In genomic region chr19:11673608-11674041, GRCh38 we compare ENCODE assay signal across 7 cellular contexts.
A peak's percentile ranks its signal among the peaks of the same experiment; 100 is the strongest.
DNase-seq lines count a peak whose midpoint lies in the region; ATAC-seq and TF ChIP-seq lines count a peak whose summit lies in the region.

No MANE protein-coding gene starts in this region.

- peak; percentile 72 for ATAC-seq in lung (ENCODE audit: insufficient read depth, low FRiP score)
- no peak for ATAC-seq in HG03521 (IDR thresholded peaks at IDR 0.05; ENCODE audit: unreplicated experiment)

- TF ChIP-seq CTCF in GM12873 (IDR thresholded peaks at IDR 0.05; ENCODE audit: insufficient read depth, low read depth, low read length, missing control alignments) (peak; percentile 66), endodermal cell (conservative IDR thresholded peaks at IDR 0.05) (peak; percentile 95), lung (IDR thresholded peaks at IDR 0.05; ENCODE audit: control extremely low read depth, extremely low read depth) (peak; percentile 49)

- H3K36me3 ChIP-seq in NT2/D1 (ENCODE audit: insufficient read depth, insufficient read length, low read length), result peaks cover 7% of the 10 kb centered on the region
- H3K36me3 ChIP-seq in endodermal cell (ENCODE audit: control insufficient read depth, insufficient read depth, low read length), result peaks cover 10% of the 10 kb centered on the region
- H3K36me3 ChIP-seq in lung (ENCODE audit: control insufficient read depth in 2 of 2, insufficient read depth in 2 of 2, low read length in 2 of 2), result no peaks in the 10 kb centered on the region
- H3K36me3 ChIP-seq in stomach smooth muscle (ENCODE audit: control insufficient read depth in 2 of 2, insufficient read depth in 2 of 2, low read length in 2 of 2), result no peaks in the 10 kb centered on the region

- DNase-seq in NT2/D1 (ENCODE audit: low read depth, low spot score), result peak; percentile 73
- DNase-seq in endodermal cell, result peak; percentile 93
- DNase-seq in lung (ENCODE audit: low spot score), result peak; percentile 69
- no peak for DNase-seq in GDM1 (lab: John Stamatoyannopoulos, UW)

- H3K4me3 ChIP-seq in NT2/D1 (ENCODE audit: insufficient read length, low read depth) (peak overlapping the region; percentile 52), endodermal cell (ENCODE audit: low read length) (peak overlapping the region; percentile 58), lung (peak overlapping the region; percentile 56), stomach smooth muscle (ENCODE audit: low read length in 2 of 2) (peak overlapping the region; percentile 75 to 78)

- peak overlapping the region; percentile 67 for H3K4me3 Mint-ChIP-seq in endodermal cell

- H3K4me1 Mint-ChIP-seq in endodermal cell, result no peaks in the 10 kb centered on the region

- peaks cover 19% of the 10 kb centered on the region for H3K36me3 Mint-ChIP-seq in endodermal cell (ENCODE audit: low read depth)

- peaks cover 25% of the 10 kb centered on the region for H3K27me3 Mint-ChIP-seq in endodermal cell (ENCODE audit: insufficient read depth)

- WGBS in endodermal cell (ENCODE audit: insufficient coverage in 1 of 2, insufficient read length in 1 of 2), 2 experiments, result 49 to 54% methylated on average over 11 to 14 of the region's 14 CpGs
- 2 to 3% methylated on average over 14 of the region's 14 CpGs for WGBS in lung, 2 donors

- H3K9me3 ChIP-seq in NT2/D1 (ENCODE audit: insufficient read depth, low read length), result peaks cover 21% of the 10 kb centered on the region
- peaks cover 52% of the 10 kb centered on the region for H3K9me3 ChIP-seq in endodermal cell (ENCODE audit: control insufficient read depth, low read length)
- no peaks in the 10 kb centered on the region for H3K9me3 ChIP-seq in lung (ENCODE audit: control insufficient read depth in 2 of 2, insufficient read depth in 1 of 2, low read length in 1 of 2)
- peaks cover 0 to 3% of the 10 kb centered on the region in 2 donors for H3K9me3 ChIP-seq in stomach smooth muscle (ENCODE audit: control insufficient read depth in 2 of 2, low read length in 2 of 2)

- no peaks in the 10 kb centered on the region for H3K27me3 ChIP-seq in NT2/D1 (ENCODE audit: insufficient read depth, insufficient read length)
- no peaks in the 10 kb centered on the region for H3K27me3 ChIP-seq in endodermal cell (ENCODE audit: control insufficient read depth, insufficient read depth, low read length, poor library complexity, severe bottlenecking)
- H3K27me3 ChIP-seq in lung (ENCODE audit: control insufficient read depth, insufficient read depth), result no peaks in the 10 kb centered on the region
- peaks cover 3 to 16% of the 10 kb centered on the region in 2 donors for H3K27me3 ChIP-seq in stomach smooth muscle (ENCODE audit: control insufficient read depth in 1 of 2, insufficient read depth in 2 of 2, low read length in 2 of 2)

- peaks cover 42% of the 10 kb centered on the region for H3K9me3 Mint-ChIP-seq in endodermal cell

- H3K27ac Mint-ChIP-seq in endodermal cell, result no peak overlapping the region

- H3K4me1 ChIP-seq in NT2/D1 (ENCODE audit: insufficient read depth, insufficient read length), result peaks cover 2% of the 10 kb centered on the region
- H3K4me1 ChIP-seq in endodermal cell (ENCODE audit: control insufficient read depth, insufficient read depth, low read length), result no peaks in the 10 kb centered on the region
- no peaks in the 10 kb centered on the region for H3K4me1 ChIP-seq in lung (ENCODE audit: control insufficient read depth in 2 of 2, insufficient read depth in 2 of 2, low read length in 2 of 2)
- H3K4me1 ChIP-seq in stomach smooth muscle (ENCODE audit: control insufficient read depth, insufficient read depth, low read length), result peaks cover 13% of the 10 kb centered on the region

- peak overlapping the region; percentile 47 for H3K9ac ChIP-seq in NT2/D1 (ENCODE audit: insufficient read length, low read depth)
- H3K9ac ChIP-seq in endodermal cell (ENCODE audit: extremely low read depth, low read length, poor library complexity, severe bottlenecking), result no peak overlapping the region
- H3K9ac ChIP-seq in stomach smooth muscle (ENCODE audit: low read length in 2 of 2), result peak overlapping the region; percentile 37 to 47

- H3K27ac ChIP-seq in endodermal cell (ENCODE audit: low read depth, low read length) (no peak overlapping the region), lung (ENCODE audit: low read depth in 1 of 2, low read length in 1 of 2) (peak overlapping the region in 1 of 2 donors; percentile 13), stomach smooth muscle (ENCODE audit: low read length) (no peak overlapping the region)
